Comparison of ENCODE assay signal across 8 cellular contexts in the genomic region with DNA sequence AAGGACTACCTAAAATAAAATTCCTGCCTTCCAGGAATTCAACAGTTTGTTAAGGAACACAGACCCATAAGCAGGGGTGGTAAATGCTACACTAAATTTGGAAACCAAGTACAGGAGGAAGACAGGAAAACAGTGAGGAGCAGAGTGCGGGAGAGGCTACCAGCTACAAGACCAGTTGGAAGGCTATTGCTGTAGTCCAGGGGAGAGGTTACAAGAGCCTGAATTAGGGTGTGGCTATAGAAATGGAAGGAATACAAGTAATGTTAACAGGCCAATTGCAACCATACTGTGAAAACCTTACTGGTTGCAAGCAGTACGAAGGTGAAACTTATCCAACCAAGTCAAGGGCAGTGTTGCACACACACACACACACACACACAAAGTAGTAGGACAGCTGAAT. TPM values are rescaled to one million over a fixed set of nuclear protein-coding genes. Genes with fewer than 3 reads are reported as not detected.
DNase-seq lines count a peak whose midpoint lies in the region; ATAC-seq, FAIRE-seq and TF ChIP-seq lines count a peak whose summit lies in the region.

No MANE protein-coding gene starts in this region.

- H3K4me1 ChIP-seq in SK-N-SH (ENCODE audit: control insufficient read depth in 1 of 2, insufficient read depth in 2 of 2, low read depth in 1 of 2, low read length in 1 of 2): peaks cover 4 to 7% of the 10 kb centered on the region in 2 experiments; a peak in 2 of 4 replicates
- H3K4me1 ChIP-seq in small intestine (ENCODE audit: control insufficient read depth in 2 of 2, insufficient read depth in 1 of 2, low read depth in 1 of 2, low read length in 1 of 2): no peaks in the 10 kb centered on the region

- no peak for FAIRE-seq in small intestine (lab: Jason Lieb, UNC)

- H3K4me2 ChIP-seq in SK-N-SH: peak overlapping the region; percentile 89

- peak overlapping the region; percentile 92 for H2AFZ ChIP-seq in SK-N-SH (ENCODE audit: low read depth)

- ATAC-seq in SK-N-SH treated with all-trans-retinoic acid at 6 μM for 48 hours (no peak; the same call in 2 of the 3 replicates), T-cell (replicated peaks in 1 of 4) (no peak), GM19397 (IDR thresholded peaks at IDR 0.05; ENCODE audit: unreplicated experiment) (no peak)

- TF ChIP-seq EP300 in SK-N-SH (IDR thresholded peaks at IDR 0.05; ENCODE audit: borderline replicate concordance in 1 of 2, low read depth in 1 of 2, low read length in 1 of 2): no peak

- H3K9me2 ChIP-seq in SK-N-SH: no peaks in the 10 kb centered on the region

- H3K9me3 ChIP-seq in SK-N-SH (no peaks in the 10 kb centered on the region), small intestine (ENCODE audit: control insufficient read depth, low read depth) (no peaks in the 10 kb centered on the region)

- H3K27ac Mint-ChIP-seq in T-cell: peak overlapping the region; percentile 97 to 99

- peak overlapping the region; percentile 84 to 97; a peak in 3 of 4 replicates for H3K4me3 ChIP-seq in SK-N-SH (ENCODE audit: low read depth in 2 of 2, low read length in 1 of 2)
- peak overlapping the region; percentile 68 for H3K4me3 ChIP-seq in fibroblast of pulmonary artery (replicated peaks; ENCODE audit: low read depth, low read length)
- H3K4me3 ChIP-seq in small intestine (ENCODE audit: low read depth in 1 of 2, low read length in 2 of 2): no peak overlapping the region

- TF ChIP-seq RAD21 in SK-N-SH (IDR thresholded peaks at IDR 0.05; ENCODE audit: low read length): no peak

- peaks cover 15% of the 10 kb centered on the region for H4K20me1 ChIP-seq in SK-N-SH (ENCODE audit: insufficient read depth)

- H3K4me1 Mint-ChIP-seq in T-cell: peaks cover 33 to 47% (median 37%) of the 10 kb centered on the region in 3 donors

- H3K27ac ChIP-seq in SK-N-SH (ENCODE audit: low read depth in 2 of 2, low read length in 1 of 2): no peak overlapping the region
- no peak overlapping the region for H3K27ac ChIP-seq in small intestine (ENCODE audit: low read depth in 1 of 2, low read length in 1 of 2)

- H3K9ac ChIP-seq in SK-N-SH: 0 out of 2 replicates have a peak overlapping the region, but pooled peaks have one; percentile 93

- 77% methylated on average over 2 of the region's 2 CpGs for WGBS in SK-N-SH (ENCODE audit: low lambda C conversion rate)
- 43 to 62% (median 43%) methylated on average over 2 of the region's 2 CpGs for WGBS in small intestine, 3 donors

- no peak for TF ChIP-seq CTCF in SK-N-SH (IDR thresholded peaks at IDR 0.05)
- TF ChIP-seq CTCF in fibroblast of pulmonary artery (IDR thresholded peaks at IDR 0.05; ENCODE audit: low read length, missing control alignments): no peak

- H3K27me3 Mint-ChIP-seq in T-cell: peaks cover 7 to 14% of the 10 kb centered on the region in 2 donors

- H3K4me3 Mint-ChIP-seq in T-cell: peak overlapping the region; percentile 93 to 98 (median 95)

- peaks cover 8% of the 10 kb centered on the region for H3K36me3 Mint-ChIP-seq in T-cell

- H3K79me2 ChIP-seq in SK-N-SH (ENCODE audit: insufficient read depth): peaks cover 38% of the 10 kb centered on the region

- H3K27me3 ChIP-seq in SK-N-SH (ENCODE audit: insufficient read depth) (no peaks in the 10 kb centered on the region), small intestine (ENCODE audit: control insufficient read depth in 2 of 2, insufficient read depth in 2 of 2, low read length in 2 of 2) (no peaks in the 10 kb centered on the region)

- POLR2A ChIA-PET in SK-N-SH (lab: Yijun Ruan, JAX): interaction anchor here (1.3 to 2.6 kb wide), 4 partner anchors 10 to 408 kb away, joined by 3 to 16 read pairs (median 4); a partner anchor contains a TSS
- POLR2A ChIA-PET in T-cell (lab: Charles Lee): interaction anchor here (0.5 to 3.1 kb wide), 5 partner anchors 11 to 741 kb away, joined by 3 to 16 read pairs (median 4); a partner anchor contains a TSS
- POLR2A ChIA-PET in HEK293T (lab: Yijun Ruan, JAX): interaction anchor here (4.0 kb wide), 1 partner anchor 12 kb away, joined by 35 read pairs; a partner anchor contains a TSS

- peaks cover 15% of the 10 kb centered on the region for H3F3A ChIP-seq in SK-N-SH (replicated peaks; ENCODE audit: insufficient read depth)

- CTCF ChIA-PET in SK-N-SH (lab: Yijun Ruan, JAX) (interaction anchor here (0.6 to 1.1 kb wide), 3 partner anchors 8 to 768 kb away, joined by 3 read pairs; a partner anchor contains a TSS), T-cell (lab: Charles Lee) (interaction anchor here (0.8 to 2.4 kb wide), 8 partner anchors 8 to 737 kb away, joined by 3 to 23 read pairs (median 4); a partner anchor contains a TSS), HEK293T (lab: Yijun Ruan, JAX) (no interaction called here)

- peaks cover 2 to 7% of the 10 kb centered on the region in 2 experiments for H3K36me3 ChIP-seq in SK-N-SH (replicated peaks in 1 of 2; ENCODE audit: control insufficient read depth in 1 of 2, insufficient read depth in 2 of 2, low read length in 1 of 2)
- H3K36me3 ChIP-seq in small intestine (ENCODE audit: control insufficient read depth in 2 of 2, insufficient read depth in 2 of 2, low read length in 2 of 2): no peaks in the 10 kb centered on the region

- H3K9me3 Mint-ChIP-seq in T-cell: no peaks in the 10 kb centered on the region

- DNase-seq in SK-N-SH: no peak
- DNase-seq in T-cell: no peak
- DNase-seq in fibroblast of pulmonary artery (ENCODE audit: low read depth): no peak
- DNase-seq in small intestine: peak; percentile 30
- DNase-seq in HEK293T (ENCODE audit: extremely low spot score): no peak
- no peak for DNase-seq in NCI-H1092 (lab: John Stamatoyannopoulos, UW)

TF ChIP-seq in SK-N-SH, 30 proteins besides CTCF, POLR2A, EP300 and RAD21:
- TF ChIP-seq ELF1 (IDR thresholded peaks at IDR 0.05) (no peak), FOXM1 (IDR thresholded peaks at IDR 0.05; ENCODE audit: low read depth) (no peak), RXRA (IDR thresholded peaks at IDR 0.05; ENCODE audit: borderline replicate concordance, low read depth) (no peak), TAF1 (IDR thresholded peaks at IDR 0.05; ENCODE audit: borderline replicate concordance, low read depth, low read length) (no peak)
TF ChIP-seq in SK-N-SH: peak in this region for 0.

TF ChIP-seq in SK-N-SH treated with all-trans-retinoic acid at 6 μM for 48 hours, 23 proteins besides CTCF, POLR2A, EP300 and RAD21 (continues in another document):
- TF ChIP-seq ZC3H10 (CRISPR knock-in tag; IDR thresholded peaks at IDR 0.05) (no peak), RARB (CRISPR knock-in tag; IDR thresholded peaks at IDR 0.05) (no peak), ZFP30 (CRISPR knock-in tag; IDR thresholded peaks at IDR 0.05) (no peak), ZNF70 (CRISPR knock-in tag; IDR thresholded peaks at IDR 0.05) (no peak), ZFP3 (CRISPR knock-in tag; IDR thresholded peaks at IDR 0.05) (no peak), ESRRG (CRISPR knock-in tag; IDR thresholded peaks at IDR 0.05) (no peak)
- TF ChIP-seq, protein P1, sequence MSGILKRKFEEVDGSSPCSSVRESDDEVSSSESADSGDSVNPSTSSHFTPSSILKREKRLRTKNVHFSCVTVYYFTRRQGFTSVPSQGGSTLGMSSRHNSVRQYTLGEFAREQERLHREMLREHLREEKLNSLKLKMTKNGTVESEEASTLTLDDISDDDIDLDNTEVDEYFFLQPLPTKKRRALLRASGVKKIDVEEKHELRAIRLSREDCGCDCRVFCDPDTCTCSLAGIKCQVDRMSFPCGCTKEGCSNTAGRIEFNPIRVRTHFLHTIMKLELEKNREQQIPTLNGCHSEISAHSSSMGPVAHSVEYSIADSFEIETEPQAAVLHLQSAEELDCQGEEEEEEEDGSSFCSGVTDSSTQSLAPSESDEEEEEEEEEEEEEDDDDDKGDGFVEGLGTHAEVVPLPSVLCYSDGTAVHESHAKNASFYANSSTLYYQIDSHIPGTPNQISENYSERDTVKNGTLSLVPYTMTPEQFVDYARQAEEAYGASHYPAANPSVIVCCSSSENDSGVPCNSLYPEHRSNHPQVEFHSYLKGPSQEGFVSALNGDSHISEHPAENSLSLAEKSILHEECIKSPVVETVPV (CRISPR knock-in tag; IDR thresholded peaks at IDR 0.05): no peak

TF ChIP-seq in HEK293T, 16 proteins besides CTCF, POLR2A, EP300 and RAD21:
- TF ChIP-seq BHLHE40 (IDR thresholded peaks at IDR 0.05; ENCODE audit: borderline replicate concordance) (no peak), FOXM1 (IDR thresholded peaks at IDR 0.05; ENCODE audit: borderline replicate concordance) (no peak), SP1 (IDR thresholded peaks at IDR 0.05) (no peak), ARNT (IDR thresholded peaks at IDR 0.05) (no peak), L3MBTL2 (conservative IDR thresholded peaks at IDR 0.05) (no peak), LEF1 (IDR thresholded peaks at IDR 0.05; ENCODE audit: borderline replicate concordance) (no peak), FOXA1 (IDR thresholded peaks at IDR 0.05) (no peak), FOXK2 (IDR thresholded peaks at IDR 0.05) (no peak), CTBP1 (IDR thresholded peaks at IDR 0.05; ENCODE audit: borderline replicate concordance) (no peak), ZNF384 (IDR thresholded peaks at IDR 0.05) (no peak), ELF4 (IDR thresholded peaks at IDR 0.05) (no peak), TARDBP (IDR thresholded peaks at IDR 0.05) (no peak)
- TF ChIP-seq, protein P2, sequence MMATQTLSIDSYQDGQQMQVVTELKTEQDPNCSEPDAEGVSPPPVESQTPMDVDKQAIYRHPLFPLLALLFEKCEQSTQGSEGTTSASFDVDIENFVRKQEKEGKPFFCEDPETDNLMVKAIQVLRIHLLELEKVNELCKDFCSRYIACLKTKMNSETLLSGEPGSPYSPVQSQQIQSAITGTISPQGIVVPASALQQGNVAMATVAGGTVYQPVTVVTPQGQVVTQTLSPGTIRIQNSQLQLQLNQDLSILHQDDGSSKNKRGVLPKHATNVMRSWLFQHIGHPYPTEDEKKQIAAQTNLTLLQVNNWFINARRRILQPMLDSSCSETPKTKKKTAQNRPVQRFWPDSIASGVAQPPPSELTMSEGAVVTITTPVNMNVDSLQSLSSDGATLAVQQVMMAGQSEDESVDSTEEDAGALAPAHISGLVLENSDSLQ (IDR thresholded peaks at IDR 0.05): no peak
TF ChIP-seq in HEK293T: peak in this region for 0.

RNA-seq across cellular contexts. Expression of a gene that starts 0.9 kb away (rescaled TPM):
- polyA plus RNA-seq in SK-N-SH (2012; rRNA removed) (35.5 and 39.2 TPM in 2 replicates), small intestine (10 to 100 TPM in 2 of 3 donors, 1 to 10 TPM in 1; 9.5 to 12.5 (median 11.2) TPM)
- 33.6 and 35.7 TPM in 2 replicates for polyA plus RNA-seq in SK-N-SH (2012; cell fraction: cytosol; rRNA removed)
- 43.9 and 57.2 TPM in 2 replicates for polyA plus RNA-seq in SK-N-SH (2012; cell fraction: nucleus; rRNA removed)
- 10 to 100 TPM; 55.0 to 79.8 (median 58.6) TPM for total RNA-seq in T-cell

RNA-seq across cellular contexts. Expression of a gene that starts 11.5 kb away (rescaled TPM):
- polyA plus RNA-seq in SK-N-SH (2012; rRNA removed) (9.2 and 10.1 TPM in 2 replicates), small intestine (1 to 10 TPM; 4.9 to 8.4 (median 6.5) TPM)
- polyA plus RNA-seq in SK-N-SH (2012; cell fraction: cytosol; rRNA removed): 12.1 and 12.4 TPM in 2 replicates
- polyA plus RNA-seq in SK-N-SH (2012; cell fraction: nucleus; rRNA removed): 5.8 and 8.5 TPM in 2 replicates
- 10 to 100 TPM; 13.1 to 32.2 (median 27.2) TPM for total RNA-seq in T-cell

RNA-seq across cellular contexts. Expression of a gene that starts 54.0 kb away (rescaled TPM):
- polyA plus RNA-seq in SK-N-SH (2012; rRNA removed) (not detected in 2 replicates), small intestine (not detected)
- not detected in 2 replicates for polyA plus RNA-seq in SK-N-SH (2012; cell fraction: cytosol; rRNA removed)
- not detected in 2 replicates for polyA plus RNA-seq in SK-N-SH (2012; cell fraction: nucleus; rRNA removed)
- not detected for total RNA-seq in T-cell

Comparison
In these comparisons a context has a peak if more than half of its experiments do, and no peak if none do; other contexts are left out.
1. H3K4me3 ChIP-seq: peak in SK-N-SH (2 of 2) and fibroblast of pulmonary artery (single experiment); none in small intestine (0 of 2).